ENCODE assay signal across 17 cellular contexts in genomic region chr22:20223421-20224245, GRCh38. TPM values are rescaled to one million over a fixed set of nuclear protein-coding genes. Genes with fewer than 3 reads are reported as not detected.
DNase-seq lines count a peak whose midpoint lies in the region; FAIRE-seq and TF ChIP-seq lines count a peak whose summit lies in the region.
"Had no signal": no experiment of that assay in that cellular context is flagged by ENCODE, and none has a peak within 500 bp of the region (broad histone marks: within the 10 kb centered on the region; RNA-seq: fewer than 3 reads in every experiment).

No MANE protein-coding gene starts in this region.

- TF ChIP-seq CTCF in C4-2B (conservative IDR thresholded peaks at IDR 0.05) = no peak
- no peak for TF ChIP-seq CTCF in hepatocyte (IDR thresholded peaks at IDR 0.05; ENCODE audit: poor library complexity)

- H3K27me3 ChIP-seq in BLaER1 = no peaks in the 10 kb centered on the region
- no peaks in the 10 kb centered on the region for H3K27me3 ChIP-seq in hepatocyte

- no peak overlapping the region for H2AFZ ChIP-seq in hepatocyte

- no peaks in the 10 kb centered on the region for H3K79me2 ChIP-seq in hepatocyte

- H3K9me3 ChIP-seq in BLaER1 (peaks cover 8% of the 10 kb centered on the region; the same call in 1 of the 2 replicates), hepatocyte (ENCODE audit: low read depth) (no peaks in the 10 kb centered on the region)
- H3K9me3 ChIP-seq: SJCRH30 had no signal

- H3K4me2 ChIP-seq in BLaER1 (peak overlapping the region; percentile 68), hepatocyte (no peak overlapping the region)

- peak; percentile 60 for DNase-seq in NCI-H345 treated with DMSO at 0.1 percent for 48 hours (lab: John Stamatoyannopoulos, UW; ENCODE audit: unreplicated experiment)
- peak; percentile 74 for DNase-seq in left kidney (ENCODE audit: low read depth, low spot score)
- no peak for DNase-seq in urothelium cell line (ENCODE audit: low spot score)
- DNase-seq in posterior cingulate gyrus = no peak
- no peak for DNase-seq in hepatocyte (ENCODE audit: low spot score)
- DNase-seq: DMS79 treated with DMSO at 0.1 percent for 48 hours, HFFc6, IMR-90, Karpas-422, NCI-H1105, NCI-H2029, NCI-H524 treated with DMSO at 0.1 percent for 48 hours, SJCRH30 had no signal

- peak overlapping the region; percentile 74 for H3K27ac ChIP-seq in BLaER1
- peak overlapping the region; percentile 85 for H3K27ac ChIP-seq in C4-2B
- H3K27ac ChIP-seq in hepatocyte = no peak overlapping the region
- H3K27ac ChIP-seq: SJCRH30 had no signal

- FAIRE-seq in urothelium cell line (lab: Jason Lieb, UNC) = no peak
- FAIRE-seq: HTR-8/SVneo had no signal

- 85% methylated on average over 25 of the region's 29 CpGs for WGBS in hepatocyte (ENCODE audit: low lambda C conversion rate, missing lambda C conversion rate)

- peaks cover 53% of the 10 kb centered on the region for H3K4me1 ChIP-seq in BLaER1
- no peaks in the 10 kb centered on the region for H3K4me1 ChIP-seq in hepatocyte (ENCODE audit: insufficient read depth)
- H3K4me1 ChIP-seq: SJCRH30 had no signal

- no peaks in the 10 kb centered on the region for H3K36me3 ChIP-seq in BLaER1
- H3K36me3 ChIP-seq in hepatocyte (replicated peaks; ENCODE audit: insufficient read depth, low read depth) = no peaks in the 10 kb centered on the region
- H3K36me3 ChIP-seq: SJCRH30 had no signal

- peak overlapping the region; percentile 51 for H3K9ac ChIP-seq in BLaER1

- no peaks in the 10 kb centered on the region for H4K20me1 ChIP-seq in BLaER1
- no peaks in the 10 kb centered on the region for H4K20me1 ChIP-seq in hepatocyte (ENCODE audit: insufficient read depth, poor library complexity, severe bottlenecking)

- H3K9me2 ChIP-seq in hepatocyte (replicated peaks; ENCODE audit: insufficient read depth) = no peaks in the 10 kb centered on the region

- intact Hi-C loops in posterior cingulate gyrus (cut with DNase I) = no loop called here

- H3K4me3 ChIP-seq in BLaER1 (no peak overlapping the region), hepatocyte (no peak overlapping the region)
- H3K4me3 ChIP-seq: SJCRH30 had no signal

RNA-seq across cellular contexts. Expression of gene RTN4R, which starts 44.5 kb away (rescaled TPM):
- total RNA-seq in hepatocyte = 7.9 and 12.8 TPM in 2 replicates
- polyA plus RNA-seq in hepatocyte = 16.9 and 18.9 TPM in 2 replicates
- polyA plus RNA-seq: CD14-positive monocyte had no signal

Comparison
In these comparisons a context has a peak if more than half of its experiments do, and no peak if none do; other contexts are left out.
1. DNase-seq: peak in NCI-H345 treated with DMSO at 0.1 percent for 48 hours (single experiment) and left kidney (single experiment); none in urothelium cell line (single experiment), posterior cingulate gyrus (0 of 10) and hepatocyte (single experiment).